In genomic region chr2:28274911-28275685, GRCh38 we compare ENCODE assay signal across 9 cellular contexts.
A peak's percentile ranks its signal among the peaks of the same experiment; 100 is the strongest.
DNase-seq lines count a peak whose midpoint lies in the region; ATAC-seq and TF ChIP-seq lines count a peak whose summit lies in the region.
"Had no signal": no experiment of that assay in that cellular context is flagged by ENCODE, and none has a peak within 500 bp of the region (broad histone marks: within the 10 kb centered on the region; RNA-seq: fewer than 3 reads in every experiment).

No MANE protein-coding gene starts in this region.

- no peak for ATAC-seq in effector memory CD8-positive, alpha-beta T cell (replicated peaks)
- no peak for ATAC-seq in GM21717 (IDR thresholded peaks at IDR 0.05; ENCODE audit: unreplicated experiment)

- H3K27me3 ChIP-seq in mucosa of rectum (ENCODE audit: control insufficient read depth in 2 of 2, insufficient read depth in 2 of 2, low read length in 2 of 2): no peaks in the 10 kb centered on the region

- CTCF ChIA-PET in HEK293T (lab: Yijun Ruan, JAX): interaction anchor here (0.5 kb wide), 1 partner anchor 514 kb away, joined by 4 read pairs; no protein-coding TSS in a partner anchor

- peak overlapping the region in 1 of 2 donors; percentile 49 for H3K9ac ChIP-seq in mucosa of rectum (ENCODE audit: low read depth in 1 of 2, low read length in 2 of 2)

- H3K9me3 ChIP-seq in mucosa of rectum (ENCODE audit: control insufficient read depth in 2 of 2, low read length in 2 of 2): no peaks in the 10 kb centered on the region

- no peaks in the 10 kb centered on the region for H3K36me3 ChIP-seq in mucosa of rectum (ENCODE audit: control insufficient read depth in 2 of 2, insufficient read depth in 2 of 2, low read length in 2 of 2)

- H3K27me3 Mint-ChIP-seq in effector memory CD8-positive, alpha-beta T cell: no peaks in the 10 kb centered on the region
- H3K27me3 Mint-ChIP-seq: activated naive CD8-positive, alpha-beta T cell treated with anti-CD3 and anti-CD28 coated beads, Interleukin-2, amount 10 ng/mL, durations not matched to agents 7 days and 5 days had no signal

- no peaks in the 10 kb centered on the region for H3K9me3 Mint-ChIP-seq in effector memory CD8-positive, alpha-beta T cell

- peak overlapping the region in 1 of 2 donors; percentile 37 for H3K4me3 ChIP-seq in mucosa of rectum (ENCODE audit: low read length in 2 of 2)

- H3K27ac Mint-ChIP-seq in effector memory CD8-positive, alpha-beta T cell: no peak overlapping the region
- H3K27ac Mint-ChIP-seq: activated naive CD8-positive, alpha-beta T cell treated with anti-CD3 and anti-CD28 coated beads, Interleukin-2, amount 10 ng/mL, durations not matched to agents 7 days and 5 days had no signal

- H3K4me3 Mint-ChIP-seq in effector memory CD8-positive, alpha-beta T cell: no peak overlapping the region
- H3K4me3 Mint-ChIP-seq: activated naive CD8-positive, alpha-beta T cell treated with anti-CD3 and anti-CD28 coated beads, Interleukin-2, amount 10 ng/mL, durations not matched to agents 7 days and 5 days had no signal

- POLR2A ChIA-PET in HEK293T (lab: Yijun Ruan, JAX): no interaction called here

- DNase-seq in CD1c-positive myeloid dendritic cell (ENCODE audit: extremely low spot score) (peak; percentile 37), LoVo (ENCODE audit: low spot score) (peak; percentile 71), cerebellar cortex (ENCODE audit: low spot score) (peak; percentile 59), NOMO-1 treated with DMSO at 0.1 percent for 48 hours (lab: John Stamatoyannopoulos, UW; ENCODE audit: unreplicated experiment) (no peak), HEK293T (ENCODE audit: extremely low spot score) (no peak)
- DNase-seq in effector memory CD8-positive, alpha-beta T cell: no peak
- DNase-seq: activated naive CD8-positive, alpha-beta T cell treated with anti-CD3 and anti-CD28 coated beads, Interleukin-2, amount 10 ng/mL, durations not matched to agents 7 days and 5 days had no signal

- peaks cover 25 to 59% of the 10 kb centered on the region in 2 donors for H3K4me1 ChIP-seq in mucosa of rectum (ENCODE audit: control insufficient read depth in 2 of 2, insufficient read depth in 2 of 2, low read length in 2 of 2)

- H3K4me1 Mint-ChIP-seq in effector memory CD8-positive, alpha-beta T cell (ENCODE audit: low read depth in 2 of 2): peaks cover 26 to 32% of the 10 kb centered on the region in 2 donors

- peak overlapping the region; percentile 89 to 96 for H3K27ac ChIP-seq in mucosa of rectum (ENCODE audit: low read depth in 2 of 2, low read length in 2 of 2)

- peaks cover 2% of the 10 kb centered on the region for H3K36me3 Mint-ChIP-seq in effector memory CD8-positive, alpha-beta T cell (ENCODE audit: insufficient read depth)

TF ChIP-seq in HEK293T, 16 proteins besides CTCF, POLR2A, EP300 and RAD21:
- TF ChIP-seq BHLHE40 (IDR thresholded peaks at IDR 0.05; ENCODE audit: borderline replicate concordance) (no peak), FOXM1 (IDR thresholded peaks at IDR 0.05; ENCODE audit: borderline replicate concordance) (no peak), ZNF384 (IDR thresholded peaks at IDR 0.05) (no peak), SUZ12 (IDR thresholded peaks at IDR 0.05) (no peak), HDGF (IDR thresholded peaks at IDR 0.05; ENCODE audit: borderline replicate concordance) (no peak), FOXA1 (IDR thresholded peaks at IDR 0.05) (no peak), PKNOX1 (IDR thresholded peaks at IDR 0.05) (no peak), TARDBP (IDR thresholded peaks at IDR 0.05) (no peak), SP1 (IDR thresholded peaks at IDR 0.05) (no peak), LEF1 (IDR thresholded peaks at IDR 0.05; ENCODE audit: borderline replicate concordance) (no peak)
TF ChIP-seq in HEK293T: peak in this region for 0.

Comparison
In these comparisons a context has a peak if more than half of its experiments do, and no peak if none do; other contexts are left out.
1. DNase-seq: peak in CD1c-positive myeloid dendritic cell (single experiment), LoVo (single experiment) and cerebellar cortex (single experiment); none in NOMO-1 treated with DMSO at 0.1 percent for 48 hours (single experiment), effector memory CD8-positive, alpha-beta T cell (0 of 3) and HEK293T (single experiment).